In the genomic region with DNA sequence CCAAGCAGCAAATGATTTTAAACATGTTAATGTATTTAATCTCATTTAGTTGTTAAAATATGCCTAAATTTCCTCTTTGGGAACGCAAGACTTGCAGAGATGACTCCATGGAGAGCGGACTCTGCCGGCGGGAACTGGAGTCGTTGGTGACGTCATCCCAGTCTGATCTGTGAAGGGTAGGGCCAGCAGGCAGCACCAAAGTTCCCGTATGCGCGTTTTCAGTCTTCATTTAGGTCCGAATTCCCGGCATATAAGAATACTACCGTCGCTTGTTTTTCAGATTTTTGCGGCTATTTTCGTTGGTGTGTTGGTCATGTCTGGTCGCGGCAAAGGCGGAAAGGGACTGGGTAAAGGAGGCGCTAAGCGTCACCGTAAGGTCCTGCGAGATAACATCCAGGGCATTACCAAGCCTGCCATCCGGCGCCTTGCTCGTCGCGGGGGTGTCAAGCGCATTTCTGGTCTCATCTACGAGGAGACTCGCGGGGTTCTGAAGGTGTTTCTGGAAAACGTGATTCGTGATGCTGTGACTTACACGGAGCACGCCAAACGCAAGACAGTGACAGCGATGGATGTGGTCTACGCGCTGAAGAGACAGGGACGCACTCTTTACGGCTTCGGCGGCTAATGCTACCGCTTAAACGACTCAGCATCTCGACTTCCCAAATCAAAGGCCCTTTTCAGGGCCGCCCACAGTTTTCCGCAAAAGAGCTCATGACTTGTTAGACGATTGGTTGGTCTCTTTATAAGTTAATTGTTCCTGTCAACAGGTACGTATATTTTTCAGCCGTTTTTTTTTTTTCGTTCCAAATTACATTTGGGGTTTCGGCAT, we compare ENCODE assay signal across 1 cellular context.
TF ChIP-seq lines count a peak whose summit lies in the region.

No MANE protein-coding gene starts in this region.

TF ChIP-seq in WTC11, 78 proteins besides CTCF, POLR2A, EP300 and RAD21 (continued from another document):
- TF ChIP-seq, protein P1, sequence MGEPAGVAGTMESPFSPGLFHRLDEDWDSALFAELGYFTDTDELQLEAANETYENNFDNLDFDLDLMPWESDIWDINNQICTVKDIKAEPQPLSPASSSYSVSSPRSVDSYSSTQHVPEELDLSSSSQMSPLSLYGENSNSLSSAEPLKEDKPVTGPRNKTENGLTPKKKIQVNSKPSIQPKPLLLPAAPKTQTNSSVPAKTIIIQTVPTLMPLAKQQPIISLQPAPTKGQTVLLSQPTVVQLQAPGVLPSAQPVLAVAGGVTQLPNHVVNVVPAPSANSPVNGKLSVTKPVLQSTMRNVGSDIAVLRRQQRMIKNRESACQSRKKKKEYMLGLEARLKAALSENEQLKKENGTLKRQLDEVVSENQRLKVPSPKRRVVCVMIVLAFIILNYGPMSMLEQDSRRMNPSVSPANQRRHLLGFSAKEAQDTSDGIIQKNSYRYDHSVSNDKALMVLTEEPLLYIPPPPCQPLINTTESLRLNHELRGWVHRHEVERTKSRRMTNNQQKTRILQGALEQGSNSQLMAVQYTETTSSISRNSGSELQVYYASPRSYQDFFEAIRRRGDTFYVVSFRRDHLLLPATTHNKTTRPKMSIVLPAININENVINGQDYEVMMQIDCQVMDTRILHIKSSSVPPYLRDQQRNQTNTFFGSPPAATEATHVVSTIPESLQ (CRISPR knock-in tag; IDR thresholded peaks at IDR 0.05) = no peak
TF ChIP-seq in WTC11: peak in this region for 32.
